In genomic region chr1:22018583-22019559, GRCh38 we compare ENCODE assay signal across 7 cellular contexts. TPM values are rescaled to one million over a fixed set of nuclear protein-coding genes. Genes with fewer than 3 reads are reported as not detected.
DNase-seq lines count a peak whose midpoint lies in the region; ATAC-seq, FAIRE-seq and TF ChIP-seq lines count a peak whose summit lies in the region.

No MANE protein-coding gene starts in this region.

- intact Hi-C loops in mucosa of descending colon (cut with DNase I, micrococcal nuclease) (no loop called here), testis (cut with DNase I; ENCODE audit: low total_unique reads) (no loop called here)

- no peak overlapping the region; the same call in 1 of the 2 replicates for H3K27ac ChIP-seq in VCaP
- no peak overlapping the region for H3K27ac ChIP-seq in testis

- DNase-seq in KBM-7 (peak; percentile 95), bronchial epithelial cell (ENCODE audit: low read depth) (peak; percentile 97), mucosa of descending colon (no peak), testis (peak; percentile 18), mesenteric fat pad (ENCODE audit: low spot score) (no peak)

- 68 to 71% methylated on average over 10 of the region's 10 CpGs for WGBS in testis, 2 donors

- in situ Hi-C loops in KBM-7 (cut with MboI; ENCODE audit: low pct_unique_long_range_greater_than_20kb, low sequenced_read_pairs) = no loop called here

- no peaks in the 10 kb centered on the region for H3K36me3 ChIP-seq in bronchial epithelial cell (ENCODE audit: control insufficient read depth, insufficient read depth, low read length)
- no peaks in the 10 kb centered on the region for H3K36me3 ChIP-seq in mucosa of descending colon (ENCODE audit: low read depth)
- H3K36me3 ChIP-seq in testis (ENCODE audit: low read depth, missing control alignments) = no peaks in the 10 kb centered on the region

- no peak for TF ChIP-seq POLR2A in testis (IDR thresholded peaks at IDR 0.05)

- FAIRE-seq in bronchial epithelial cell (lab: Jason Lieb, UNC) = no peak

- peak; percentile 60 for ATAC-seq in GM18511 (IDR thresholded peaks at IDR 0.05; ENCODE audit: unreplicated experiment)
- peak; percentile 86 for ATAC-seq in mucosa of descending colon

- H3K27me3 ChIP-seq in bronchial epithelial cell (ENCODE audit: control insufficient read depth, insufficient read depth, low read length) = no peaks in the 10 kb centered on the region
- H3K27me3 ChIP-seq in testis = no peaks in the 10 kb centered on the region

- H3K4me1 ChIP-seq in mucosa of descending colon (ENCODE audit: low read depth) = no peaks in the 10 kb centered on the region
- no peaks in the 10 kb centered on the region for H3K4me1 ChIP-seq in testis

- no peak overlapping the region for H3K4me3 ChIP-seq in bronchial epithelial cell (ENCODE audit: low read depth, low read length)
- H3K4me3 ChIP-seq in mucosa of descending colon = no peak overlapping the region
- H3K4me3 ChIP-seq in testis = no peak overlapping the region

- H3K9me3 ChIP-seq in mucosa of descending colon (no peaks in the 10 kb centered on the region), testis (no peaks in the 10 kb centered on the region)

- TF ChIP-seq CTCF in VCaP (conservative IDR thresholded peaks at IDR 0.05) = peak; percentile 32; the same call in 1 of the 2 replicates
- TF ChIP-seq CTCF in bronchial epithelial cell (IDR thresholded peaks at IDR 0.05; ENCODE audit: insufficient read depth, low read length, severe bottlenecking) = peak; percentile 45
- TF ChIP-seq CTCF in mucosa of descending colon (IDR thresholded peaks at IDR 0.05) = no peak
- no peak for TF ChIP-seq CTCF in testis (IDR thresholded peaks at IDR 0.05)

RNA-seq across cellular contexts. Expression of gene CELA3A, which starts 17.4 kb away (rescaled TPM):
- not detected in 2 replicates for total RNA-seq in bronchial epithelial cell
- total RNA-seq in mucosa of descending colon = 1 to 10 TPM in 1 of 3 donors, under 1 TPM in 1, not detected in 1; 0.65 to 1.0 TPM
- not detected for total RNA-seq in testis
- polyA plus RNA-seq in testis (ENCODE audit: insufficient read depth, low read depth, low replicate concordance) = not detected
- total RNA-seq in mesenteric fat pad = 4.1 TPM

RNA-seq across cellular contexts. Expression of gene CDC42, which starts 33.6 kb away (rescaled TPM):
- total RNA-seq in bronchial epithelial cell = 408 and 613 TPM in 2 replicates
- total RNA-seq in mucosa of descending colon = 100 to 1,000 TPM; 231 to 292 (median 282) TPM
- total RNA-seq in testis = 100 to 1,000 TPM; 139 to 147 TPM
- 152 TPM for polyA plus RNA-seq in testis (ENCODE audit: insufficient read depth, low read depth, low replicate concordance)
- 270 TPM for total RNA-seq in mesenteric fat pad

RNA-seq across cellular contexts. Expression of gene CELA3B, which starts 42.0 kb away (rescaled TPM):
- total RNA-seq in bronchial epithelial cell = not detected in 2 replicates
- total RNA-seq in mucosa of descending colon = 1 to 10 TPM in 1 of 3 donors, under 1 TPM in 2; 0.35 to 3.5 (median 0.70) TPM
- total RNA-seq in testis = under 1 TPM in 1 of 2 donors, not detected in 1; 0.63 TPM
- polyA plus RNA-seq in testis (ENCODE audit: insufficient read depth, low read depth, low replicate concordance) = 0.34 TPM
- total RNA-seq in mesenteric fat pad = 0.90 TPM

Comparison
In these comparisons a context has a peak if more than half of its experiments do, and no peak if none do; other contexts are left out.
1. DNase-seq: peak in KBM-7 (single experiment), bronchial epithelial cell (single experiment) and testis (single experiment); none in mucosa of descending colon (0 of 3) and mesenteric fat pad (single experiment).
2. CTCF ChIP-seq: peak in VCaP (single experiment) and bronchial epithelial cell (single experiment); none in mucosa of descending colon (single experiment) and testis (0 of 3).